ENCODE assay signal across 11 cellular contexts in the genomic region with DNA sequence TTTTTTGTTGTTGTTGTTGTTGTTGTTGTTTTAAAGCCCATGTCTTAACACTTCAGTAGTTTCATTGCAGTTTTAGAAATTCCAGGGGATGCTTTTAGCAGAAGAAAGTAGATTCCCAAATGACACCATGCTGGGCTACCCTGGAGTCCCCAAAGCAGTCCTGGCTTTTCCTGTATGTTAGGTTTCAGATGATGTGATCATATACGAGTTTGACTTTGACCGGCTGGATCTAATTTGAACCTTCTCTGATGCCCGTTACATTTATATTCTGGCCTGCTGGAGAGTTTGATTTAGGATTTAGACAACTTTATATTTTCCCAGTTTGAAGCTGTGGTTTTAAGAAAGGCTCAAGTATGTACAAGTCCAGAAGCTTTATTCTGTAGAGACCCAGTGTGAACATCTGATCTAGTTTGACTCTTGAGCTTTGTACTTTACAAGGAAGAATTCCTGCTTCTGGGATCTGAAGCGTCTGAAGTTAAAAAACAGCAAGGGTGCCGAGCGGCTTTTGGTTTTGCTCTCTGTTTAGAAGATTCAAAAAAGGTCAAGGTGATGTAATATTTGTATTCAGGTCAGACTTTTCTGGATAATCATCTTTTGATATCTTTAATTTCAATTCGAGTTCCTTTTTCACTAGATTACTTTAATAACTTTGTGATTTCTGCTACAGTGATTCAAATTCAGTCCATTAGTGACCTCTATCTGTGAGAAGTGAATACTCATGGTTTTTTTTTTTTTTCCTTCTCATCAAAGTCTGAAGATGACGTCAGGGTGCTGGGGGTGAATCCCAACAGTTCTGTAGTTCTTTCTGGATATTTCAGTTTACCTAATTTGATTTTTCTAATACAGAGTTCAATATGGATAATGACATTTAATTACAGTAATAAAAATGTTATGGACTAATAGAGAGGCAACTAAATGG. TPM values are rescaled to one million over a fixed set of nuclear protein-coding genes. Genes with fewer than 3 reads are reported as not detected.
A peak's percentile ranks its signal among the peaks of the same experiment; 100 is the strongest.
DNase-seq lines count a peak whose midpoint lies in the region; ATAC-seq, FAIRE-seq and TF ChIP-seq lines count a peak whose summit lies in the region.
"Had no signal": no experiment of that assay in that cellular context is flagged by ENCODE, and none has a peak within 500 bp of the region (broad histone marks: within the 10 kb centered on the region; RNA-seq: fewer than 3 reads in every experiment).

No MANE protein-coding gene starts in this region.

- H3K36me3 ChIP-seq in upper lobe of right lung, result no peaks in the 10 kb centered on the region

- DNase-seq in NCI-H2107 treated with DMSO at 0.1 percent for 48 hours (lab: John Stamatoyannopoulos, UW; ENCODE audit: unreplicated experiment), result peak; percentile 67
- no peak for DNase-seq in NCI-H2107 (lab: John Stamatoyannopoulos, UW)
- peak; percentile 73 for DNase-seq in amniotic epithelial cell (ENCODE audit: low read depth)
- no peak for DNase-seq in upper lobe of right lung
- DNase-seq in inferior parietal cortex (ENCODE audit: extremely low spot score), result no peak
- DNase-seq in NK-92 (lab: John Stamatoyannopoulos, UW; ENCODE audit: unreplicated experiment), result no peak
- DNase-seq in activated CD4-positive, alpha-beta T cell treated with anti-CD3 and anti-CD28 coated beads, Interleukin-2, amount 50 U/mL, for 4 hours, result no peak
- DNase-seq: DND-41 had no signal

- H3K9me3 ChIP-seq in upper lobe of right lung, result no peaks in the 10 kb centered on the region

- no peak for ATAC-seq in upper lobe of right lung

- intact Hi-C loops in upper lobe of right lung (cut with DNase I), result no loop called here

- peak; percentile 50 for TF ChIP-seq CTCF in upper lobe of right lung (IDR thresholded peaks at IDR 0.05)

- peak; percentile 95 for FAIRE-seq in islet of Langerhans (lab: Jason Lieb, UNC)

- H3K4me3 ChIP-seq in upper lobe of right lung, result peak overlapping the region; percentile 7

- peaks cover 33% of the 10 kb centered on the region for H3K27me3 ChIP-seq in upper lobe of right lung

- no peak overlapping the region for H3K27ac ChIP-seq in upper lobe of right lung
- H3K27ac ChIP-seq: parathyroid adenoma had no signal

- peaks cover 18% of the 10 kb centered on the region for H3K4me1 ChIP-seq in upper lobe of right lung
- H3K4me1 ChIP-seq: parathyroid adenoma had no signal

RNA-seq across cellular contexts. Expression of a gene that starts 6.2 kb away (rescaled TPM):
- total RNA-seq in upper lobe of right lung, result 13.3 TPM
- total RNA-seq: T-helper 1 cell treated with Interleukin-12 subunit alpha and Interleukin-12 subunit beta and Interleukin-4 antibody, amounts not matched to agents 30 ng/mL and 1 ng/mL, for 36 hours had no signal

Comparison
In these comparisons a context has a peak if more than half of its experiments do, and no peak if none do; other contexts are left out.
1. DNase-seq: peak in NCI-H2107 treated with DMSO at 0.1 percent for 48 hours (single experiment) and amniotic epithelial cell (single experiment); none in NCI-H2107 (single experiment), upper lobe of right lung (single experiment), inferior parietal cortex (single experiment), NK-92 (single experiment) and activated CD4-positive, alpha-beta T cell treated with anti-CD3 and anti-CD28 coated beads, Interleukin-2, amount 50 U/mL, for 4 hours (0 of 2).